ENCODE assay signal across 12 cellular contexts in genomic region chr5:135204151-135204600, GRCh38.
DNase-seq lines count a peak whose midpoint lies in the region; ATAC-seq, FAIRE-seq and TF ChIP-seq lines count a peak whose summit lies in the region.
"Had no signal": no experiment of that assay in that cellular context is flagged by ENCODE, and none has a peak within 500 bp of the region (broad histone marks: within the 10 kb centered on the region; RNA-seq: fewer than 3 reads in every experiment).

No MANE protein-coding gene starts in this region.

- 86 to 94% methylated on average over 1 of the region's 1 CpG for WGBS in GM23248 (ENCODE audit: low coverage in 1 of 2, low lambda C conversion rate in 2 of 2, missing lambda C conversion rate in 2 of 2), 2 experiments

- H3F3A ChIP-seq in GM23248 (ENCODE audit: insufficient read depth) = peaks cover 13% of the 10 kb centered on the region

- H3K4me1 ChIP-seq in GM23248 (ENCODE audit: insufficient read depth) = peaks cover 15% of the 10 kb centered on the region
- no peaks in the 10 kb centered on the region for H3K4me1 ChIP-seq in kidney (ENCODE audit: control insufficient read depth in 1 of 2, insufficient read depth in 1 of 2, low read depth in 1 of 2, low read length in 2 of 2)
- H3K4me1 ChIP-seq: suprapubic skin had no signal

- H3K9ac ChIP-seq in GM23248 (no peak overlapping the region), SK-N-MC (ENCODE audit: insufficient read length) (no peak overlapping the region), kidney (ENCODE audit: low read length in 2 of 2) (no peak overlapping the region)

- H3K36me3 Mint-ChIP-seq in immature natural killer cell = peaks cover 0 to 5% (median 0%) of the 10 kb centered on the region in 3 donors
- peaks cover 15 to 20% of the 10 kb centered on the region in 2 donors for H3K36me3 Mint-ChIP-seq in activated naive CD4-positive, alpha-beta T cell treated with anti-CD3 and anti-CD28 coated beads, Interleukin-2, amount 50 U/mL, for 72 hours

- H3K36me3 ChIP-seq in GM23248 (ENCODE audit: low read depth) = no peaks in the 10 kb centered on the region
- H3K36me3 ChIP-seq in SK-N-MC (ENCODE audit: insufficient read depth, low read length) = no peaks in the 10 kb centered on the region
- no peaks in the 10 kb centered on the region for H3K36me3 ChIP-seq in kidney (ENCODE audit: control insufficient read depth in 1 of 2, insufficient read depth in 2 of 2, low read length in 2 of 2)
- H3K36me3 ChIP-seq: suprapubic skin had no signal

- no peaks in the 10 kb centered on the region for H3K27me3 ChIP-seq in GM23248 (replicated peaks; ENCODE audit: insufficient read depth)
- H3K27me3 ChIP-seq: suprapubic skin had no signal

- intact Hi-C loops in kidney (cut with DNase I) = no loop called here

- H2AFZ ChIP-seq in GM23248 = no peak overlapping the region

- FAIRE-seq in kidney (lab: Jason Lieb, UNC) = no peak
- FAIRE-seq: GM12891 had no signal

- H4K20me1 ChIP-seq in GM23248 (ENCODE audit: insufficient read depth) = no peaks in the 10 kb centered on the region

- H3K9me3 Mint-ChIP-seq in immature natural killer cell = peaks cover 2 to 20% (median 13%) of the 10 kb centered on the region in 6 donors
- peaks cover 11 to 13% of the 10 kb centered on the region in 2 donors for H3K9me3 Mint-ChIP-seq in activated naive CD4-positive, alpha-beta T cell treated with anti-CD3 and anti-CD28 coated beads, Interleukin-2, amount 50 U/mL, for 72 hours

- no peak for DNase-seq in AG10803 (ENCODE audit: low read depth)
- peak; percentile 32 for DNase-seq in GM23248
- peak; percentile 8 for DNase-seq in SK-N-MC (ENCODE audit: low read depth, low spot score)
- no peak for DNase-seq in kidney
- no peak for DNase-seq in immature natural killer cell
- DNase-seq in NCI-H226 = no peak
- no peak for DNase-seq in activated naive CD4-positive, alpha-beta T cell treated with anti-CD3 and anti-CD28 coated beads, Interleukin-2, amount 50 U/mL, for 72 hours (ENCODE audit: low spot score in 2 of 2)
- DNase-seq: anterior cingulate cortex, T1000 had no signal

- in situ Hi-C loops in GM23248 (cut with MboI) = no loop called here

- no peak for ATAC-seq in activated naive CD4-positive, alpha-beta T cell treated with anti-CD3 and anti-CD28 coated beads, Interleukin-2, amount 50 U/mL, for 72 hours
- ATAC-seq in HG02970 (IDR thresholded peaks at IDR 0.05; ENCODE audit: low FRiP score, unreplicated experiment) = no peak

- H3K4me1 Mint-ChIP-seq in immature natural killer cell = no peaks in the 10 kb centered on the region

- H3K9me2 ChIP-seq in GM23248 (ENCODE audit: insufficient read depth) = no peaks in the 10 kb centered on the region

- H3K27ac ChIP-seq in GM23248 (no peak overlapping the region), SK-N-MC (no peak overlapping the region), kidney (ENCODE audit: low read depth in 2 of 2, low read length in 2 of 2) (no peak overlapping the region)
- H3K27ac ChIP-seq: suprapubic skin had no signal

- H3K4me3 Mint-ChIP-seq in immature natural killer cell = no peak overlapping the region

- H3K27me3 Mint-ChIP-seq in immature natural killer cell (ENCODE audit: low read depth in 3 of 3) = peaks cover 2 to 11% (median 7%) of the 10 kb centered on the region in 3 donors

- peak; percentile 48 for TF ChIP-seq CTCF in AG10803 (conservative IDR thresholded peaks at IDR 0.05; ENCODE audit: low read length)
- TF ChIP-seq CTCF in kidney (IDR thresholded peaks at IDR 0.05; ENCODE audit: borderline replicate concordance, extremely low read depth, insufficient read depth) = peak; percentile 11

- H3K9me3 ChIP-seq in GM23248 (ENCODE audit: low read depth) (peaks cover 10% of the 10 kb centered on the region), SK-N-MC (ENCODE audit: low read depth, low read length) (no peaks in the 10 kb centered on the region), kidney (ENCODE audit: control insufficient read depth in 1 of 2, low read length in 2 of 2) (peaks cover 0 to 13% of the 10 kb centered on the region in 2 donors)
- H3K9me3 ChIP-seq: suprapubic skin had no signal

- no peaks in the 10 kb centered on the region for H3K79me2 ChIP-seq in GM23248 (ENCODE audit: insufficient read depth)

- no peak overlapping the region for H3K27ac Mint-ChIP-seq in immature natural killer cell
- no peak overlapping the region for H3K27ac Mint-ChIP-seq in activated naive CD4-positive, alpha-beta T cell treated with anti-CD3 and anti-CD28 coated beads, Interleukin-2, amount 50 U/mL, for 72 hours

- no peak overlapping the region for H3K4me3 ChIP-seq in AG10803 (ENCODE audit: low read length)
- H3K4me3 ChIP-seq in GM23248 = no peak overlapping the region
- no peak overlapping the region for H3K4me3 ChIP-seq in SK-N-MC
- no peak overlapping the region for H3K4me3 ChIP-seq in kidney (ENCODE audit: low read length in 2 of 2)
- H3K4me3 ChIP-seq: suprapubic skin had no signal

- no peak overlapping the region for H3K4me2 ChIP-seq in GM23248 (ENCODE audit: unreplicated experiment)

Comparison
In these comparisons a context has a peak if more than half of its experiments do, and no peak if none do; other contexts are left out.
1. DNase-seq: peak in GM23248 (single experiment) and SK-N-MC (single experiment); none in AG10803 (single experiment), kidney (single experiment), immature natural killer cell (0 of 3), NCI-H226 (single experiment) and activated naive CD4-positive, alpha-beta T cell treated with anti-CD3 and anti-CD28 coated beads, Interleukin-2, amount 50 U/mL, for 72 hours (0 of 2).